ENCODE assay signal across 28 cellular contexts in the genomic region with DNA sequence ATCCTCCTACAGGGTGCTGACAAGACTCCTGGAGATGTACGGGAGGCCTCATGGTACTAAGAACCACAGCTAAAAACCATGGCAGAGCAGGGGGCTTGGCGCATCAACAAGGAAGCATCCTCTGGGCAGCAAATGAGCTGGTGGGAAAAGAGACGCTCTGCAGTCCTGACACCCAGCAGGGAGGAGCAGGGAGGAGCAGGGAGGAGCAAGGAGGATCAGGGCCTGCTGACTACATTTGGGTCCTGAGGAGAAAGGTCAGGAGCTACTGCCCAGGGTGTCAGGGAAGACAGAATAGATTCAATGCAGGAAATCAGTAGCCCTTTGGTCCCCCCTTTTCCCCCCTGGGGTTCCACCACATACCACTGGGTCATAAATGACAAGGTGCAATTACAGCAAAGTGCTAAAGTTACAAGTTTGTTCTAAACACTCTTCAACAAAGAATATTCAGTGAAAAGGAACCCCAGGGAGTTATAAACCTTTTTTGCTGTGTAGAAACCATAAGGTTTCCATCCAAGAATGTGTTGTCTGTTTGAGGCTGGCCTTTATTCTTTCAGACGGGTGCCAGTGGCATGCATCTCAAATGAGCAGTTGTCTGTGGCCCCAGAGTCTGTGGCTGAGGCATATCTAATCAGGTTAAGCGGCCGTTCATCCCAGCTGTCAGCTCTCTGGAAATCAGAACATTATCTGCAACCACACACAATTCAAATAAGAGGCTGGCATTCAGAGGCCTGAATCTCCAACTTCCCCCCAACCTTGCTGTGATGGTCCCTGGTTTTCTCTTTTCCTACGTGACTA.
DNase-seq lines count a peak whose midpoint lies in the region; ATAC-seq and TF ChIP-seq lines count a peak whose summit lies in the region.
"Had no signal": no experiment of that assay in that cellular context is flagged by ENCODE, and none has a peak within 500 bp of the region (broad histone marks: within the 10 kb centered on the region; RNA-seq: fewer than 3 reads in every experiment).

No MANE protein-coding gene starts in this region.

- peaks cover 2% of the 10 kb centered on the region for H3K27me3 Mint-ChIP-seq in type B pancreatic cell
- no peaks in the 10 kb centered on the region for H3K27me3 Mint-ChIP-seq in activated naive CD4-positive, alpha-beta T cell treated with anti-CD3 and anti-CD28 coated beads for 36 hours (ENCODE audit: low read depth)
- peaks cover 0 to 4% of the 10 kb centered on the region in 2 donors for H3K27me3 Mint-ChIP-seq in T-cell

- H3K4me1 Mint-ChIP-seq in type B pancreatic cell (ENCODE audit: unreplicated experiment) (peaks cover 14% of the 10 kb centered on the region), T-cell (peaks cover 0 to 6% (median 0%) of the 10 kb centered on the region in 3 donors)
- peaks cover 8% of the 10 kb centered on the region for H3K4me1 Mint-ChIP-seq in activated naive CD4-positive, alpha-beta T cell treated with anti-CD3 and anti-CD28 coated beads for 36 hours (ENCODE audit: low read depth)
- H3K4me1 Mint-ChIP-seq: CD14-positive monocyte; stimulated activated naive B cell treated with anti-CD40 and anti-IgM and Interleukin-4, amounts not matched to agents 10 μg/mL and 1 μg/mL and 100 μg/mL, for 72 hours had no signal

- intact Hi-C loops in activated naive CD4-positive, alpha-beta T cell treated with anti-CD3 and anti-CD28 coated beads for 36 hours (cut with micrococcal nuclease) = no loop called here

- H3K27ac Mint-ChIP-seq in type B pancreatic cell (no peak overlapping the region), T-cell (no peak overlapping the region)
- no peak overlapping the region for H3K27ac Mint-ChIP-seq in activated naive CD4-positive, alpha-beta T cell treated with anti-CD3 and anti-CD28 coated beads for 36 hours
- H3K27ac Mint-ChIP-seq: activated naive CD8-positive, alpha-beta T cell treated with anti-CD3 and anti-CD28 coated beads, Interleukin-2, amount 10 ng/mL, durations not matched to agents 7 days and 5 days; CD14-positive monocyte; stimulated activated naive B cell treated with anti-CD40 and anti-IgM and Interleukin-4, amounts not matched to agents 10 μg/mL and 1 μg/mL and 100 μg/mL, for 72 hours; T-helper 17 cell had no signal

- no peak overlapping the region for H2AFZ ChIP-seq in hepatocyte
- H2AFZ ChIP-seq: parathyroid adenoma had no signal

- POLR2A ChIA-PET in T-cell (lab: Charles Lee) = no interaction called here

- H3K4me3 ChIP-seq in hepatocyte = no peak overlapping the region
- H3K4me3 ChIP-seq: body of pancreas, GM12878, lower lobe of right lung, SJSA1, testis, uterus had no signal

- H4K20me1 ChIP-seq in hepatocyte (ENCODE audit: insufficient read depth, poor library complexity, severe bottlenecking) = no peaks in the 10 kb centered on the region

- TF ChIP-seq CTCF in hepatocyte (IDR thresholded peaks at IDR 0.05; ENCODE audit: poor library complexity) (no peak), type B pancreatic cell (conservative IDR thresholded peaks at IDR 0.05) (no peak)

- H3K4me1 ChIP-seq in hepatocyte (ENCODE audit: insufficient read depth) = peaks cover 24% of the 10 kb centered on the region
- H3K4me1 ChIP-seq: body of pancreas, lower lobe of right lung, parathyroid adenoma, testis, uterus had no signal

- H3K36me3 Mint-ChIP-seq in type B pancreatic cell = no peaks in the 10 kb centered on the region
- peaks cover 2% of the 10 kb centered on the region for H3K36me3 Mint-ChIP-seq in activated naive CD4-positive, alpha-beta T cell treated with anti-CD3 and anti-CD28 coated beads for 36 hours (ENCODE audit: low read depth)
- H3K36me3 Mint-ChIP-seq in T-cell = no peaks in the 10 kb centered on the region
- H3K36me3 Mint-ChIP-seq: CD14-positive monocyte; stimulated activated naive B cell treated with anti-CD40 and anti-IgM and Interleukin-4, amounts not matched to agents 10 μg/mL and 1 μg/mL and 100 μg/mL, for 72 hours had no signal

- H3K9me3 ChIP-seq in hepatocyte (ENCODE audit: low read depth) = no peaks in the 10 kb centered on the region
- H3K9me3 ChIP-seq: body of pancreas, lower lobe of right lung, SJSA1, testis, uterus had no signal

- 61% methylated on average over 7 of the region's 7 CpGs for WGBS in hepatocyte (ENCODE audit: low lambda C conversion rate, missing lambda C conversion rate)

- peak overlapping the region; percentile 7 for H3K4me2 ChIP-seq in hepatocyte

- no peaks in the 10 kb centered on the region for H3K79me2 ChIP-seq in hepatocyte
- H3K79me2 ChIP-seq: parathyroid adenoma had no signal

- H3K9me2 ChIP-seq in hepatocyte (replicated peaks; ENCODE audit: insufficient read depth) = no peaks in the 10 kb centered on the region

- H3K27ac ChIP-seq in hepatocyte = peak overlapping the region; percentile 17
- H3K27ac ChIP-seq: body of pancreas, epithelial cell of prostate, lower lobe of right lung, parathyroid adenoma, SJSA1, testis, uterus had no signal

- CTCF ChIA-PET in activated naive CD4-positive, alpha-beta T cell treated with anti-CD3 and anti-CD28 coated beads for 36 hours (lab: Charles Lee) = no interaction called here
- CTCF ChIA-PET in T-cell (lab: Charles Lee) = no interaction called here

- H3K9me3 Mint-ChIP-seq in type B pancreatic cell (no peaks in the 10 kb centered on the region), T-cell (peaks cover 0 to 2% (median 0%) of the 10 kb centered on the region in 3 donors)
- peaks cover 6% of the 10 kb centered on the region for H3K9me3 Mint-ChIP-seq in activated naive CD4-positive, alpha-beta T cell treated with anti-CD3 and anti-CD28 coated beads for 36 hours

- ATAC-seq in T-cell (replicated peaks in 1 of 4) = no peak
- ATAC-seq: body of pancreas; GM12878; HepG2; lower lobe of right lung; right cardiac atrium; stimulated activated naive B cell treated with anti-CD40 and anti-IgM and Interleukin-4, amounts not matched to agents 10 μg/mL and 1 μg/mL and 100 μg/mL, for 72 hours; T-helper 17 cell had no signal

- no peak overlapping the region for H3K4me3 Mint-ChIP-seq in type B pancreatic cell
- no peak overlapping the region for H3K4me3 Mint-ChIP-seq in activated naive CD4-positive, alpha-beta T cell treated with anti-CD3 and anti-CD28 coated beads for 36 hours
- H3K4me3 Mint-ChIP-seq in T-cell = no peak overlapping the region
- H3K4me3 Mint-ChIP-seq: activated naive CD8-positive, alpha-beta T cell treated with anti-CD3 and anti-CD28 coated beads, Interleukin-2, amount 10 ng/mL, durations not matched to agents 7 days and 5 days; CD14-positive monocyte; stimulated activated naive B cell treated with anti-CD40 and anti-IgM and Interleukin-4, amounts not matched to agents 10 μg/mL and 1 μg/mL and 100 μg/mL, for 72 hours; T-helper 17 cell had no signal

- H3K36me3 ChIP-seq in hepatocyte (replicated peaks; ENCODE audit: insufficient read depth, low read depth) = no peaks in the 10 kb centered on the region
- H3K36me3 ChIP-seq: lower lobe of right lung, SJSA1, uterus had no signal

- H3K27me3 ChIP-seq in hepatocyte = peaks cover 5% of the 10 kb centered on the region
- H3K27me3 ChIP-seq: body of pancreas, SJSA1, testis, uterus had no signal

- peak; percentile 92 for DNase-seq in NCI-H82 treated with DMSO at 0.1 percent for 48 hours (lab: John Stamatoyannopoulos, UW; ENCODE audit: unreplicated experiment)
- peak; percentile 74 for DNase-seq in amniotic epithelial cell (ENCODE audit: low read depth)
- no peak for DNase-seq in hepatocyte (ENCODE audit: low spot score)
- peak; percentile 37 for DNase-seq in type B pancreatic cell (ENCODE audit: extremely low spot score, unreplicated experiment)
- no peak for DNase-seq in activated naive CD4-positive, alpha-beta T cell treated with anti-CD3 and anti-CD28 coated beads for 36 hours
- no peak for DNase-seq in T-cell
- no peak for DNase-seq in stimulated activated CD4-positive, alpha-beta T cell treated with anti-CD3 and anti-CD28 coated beads, Interleukin-2, amount 100 ng/mL, for 48 hours
- DNase-seq: activated CD4-positive, alpha-beta T cell treated with anti-CD3 and anti-CD28 coated beads for 4 hours; activated effector memory CD4-positive, alpha-beta T cell treated with anti-CD3 and anti-CD28 coated beads, Interleukin-2, amount 50 U/mL, for 16 hours; activated naive CD8-positive, alpha-beta T cell treated with anti-CD3 and anti-CD28 coated beads, Interleukin-2, amount 10 ng/mL, durations not matched to agents 7 days and 5 days; activated T-cell treated with anti-CD3 and anti-CD28 coated beads for 4 hours; body of pancreas; cerebellar nuclear complex; kidney glomerular epithelial cell; lower lobe of right lung; MV-4-11; right cardiac atrium; stimulated activated CD4-positive, alpha-beta T cell treated with anti-CD3 and anti-CD28 coated beads, Interleukin-4, amount 100 ng/mL, for 24 hours; stimulated activated naive B cell treated with anti-CD40 and anti-IgM and Interleukin-4, amounts not matched to agents 10 μg/mL and 1 μg/mL and 100 μg/mL, for 72 hours; T-helper 17 cell; testis; uterus had no signal

Comparison
In these comparisons a context has a peak if more than half of its experiments do, and no peak if none do; other contexts are left out.
1. DNase-seq: peak in NCI-H82 treated with DMSO at 0.1 percent for 48 hours (single experiment), amniotic epithelial cell (single experiment) and type B pancreatic cell (single experiment); none in hepatocyte (single experiment), activated naive CD4-positive, alpha-beta T cell treated with anti-CD3 and anti-CD28 coated beads for 36 hours (single experiment), T-cell (0 of 34) and stimulated activated CD4-positive, alpha-beta T cell treated with anti-CD3 and anti-CD28 coated beads, Interleukin-2, amount 100 ng/mL, for 48 hours (0 of 2).